ENCODE assay signal across 20 cellular contexts in genomic region chr10:47143473-47143872, GRCh38.
"Had no signal": no experiment of that assay in that cellular context is flagged by ENCODE, and none has a peak within 500 bp of the region (broad histone marks: within the 10 kb centered on the region; RNA-seq: fewer than 3 reads in every experiment).

No MANE protein-coding gene starts in this region.

- H3K36me3 ChIP-seq: SJSA1 had no signal

- H3K4me3 ChIP-seq: SJSA1, SK-N-MC had no signal

- H3K4me2 ChIP-seq: KMS-11 had no signal

- H3K27ac ChIP-seq: KMS-11, SJSA1, SK-N-MC had no signal

- H3K27me3 ChIP-seq: SJSA1 had no signal

- DNase-seq: Kasumi-1, MM.1S, NCI-H1092 treated with DMSO at 0.1 percent for 48 hours, NCI-H1436, NCI-H187, NCI-H2029, NCI-H2081 treated with DMSO at 0.1 percent for 48 hours, NCI-H2171, NCI-H226, NCI-H446, NCI-H510A, NCI-H524 treated with DMSO at 0.1 percent for 48 hours, NCI-H69, NCI-H774, Right ventricle myocardium superior, RPMI8226, SIG-M5 had no signal

- H3K9ac ChIP-seq: KMS-11 had no signal

- H3K9me3 ChIP-seq: SJSA1 had no signal
